In the genomic region with DNA sequence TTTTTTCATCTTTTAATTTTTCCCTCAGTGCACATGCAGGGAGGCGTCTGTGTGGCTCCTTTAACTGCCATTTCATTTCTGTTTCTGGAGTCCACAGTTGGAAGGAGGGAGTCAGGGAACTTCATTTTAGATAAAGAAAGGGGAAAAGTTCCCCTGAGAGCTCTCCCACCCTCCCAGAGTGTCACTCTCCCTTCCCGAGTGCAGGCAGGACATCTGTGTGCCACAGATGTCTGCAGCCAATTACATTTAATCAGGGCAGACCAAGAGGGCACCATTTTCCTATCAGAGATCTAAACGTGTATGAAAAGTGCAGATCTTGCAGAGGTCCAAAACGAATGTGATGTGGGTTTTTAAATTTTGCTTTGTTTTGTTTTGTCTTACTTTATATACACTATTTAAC, we compare ENCODE assay signal across 37 cellular contexts.
"Had no signal": no experiment of that assay in that cellular context is flagged by ENCODE, and none has a peak within 500 bp of the region (broad histone marks: within the 10 kb centered on the region; RNA-seq: fewer than 3 reads in every experiment).

No MANE protein-coding gene starts in this region.

- H3K9me3 Mint-ChIP-seq: activated B cell treated with CpG ODN at 0.5 μM for 24 hours; activated CD4-positive, alpha-beta memory T cell treated with anti-CD3 and anti-CD28 coated beads for 36 hours; activated naive CD8-positive, alpha-beta T cell treated with anti-CD3 and anti-CD28 coated beads for 36 hours; activated T-cell treated with anti-CD3 and anti-CD28 coated beads, Interleukin-2, amount 50 U/mL, for 72 hours; activated T-helper 17 cell treated with anti-CD3 and anti-CD28 coated beads, Interleukin-2, amount 50 U/mL, for 72 hours had no signal

- H3K36me3 Mint-ChIP-seq: activated CD4-positive, alpha-beta memory T cell treated with anti-CD3 and anti-CD28 coated beads for 36 hours; activated naive CD8-positive, alpha-beta T cell treated with anti-CD3 and anti-CD28 coated beads for 36 hours had no signal

- H3K9me3 ChIP-seq: Peyer's patch, SJSA1 had no signal

- H3K36me3 ChIP-seq: brain microvascular endothelial cell, Peyer's patch, SJSA1 had no signal

- H3K4me1 Mint-ChIP-seq: activated B cell treated with CpG ODN at 0.5 μM for 24 hours; activated naive CD8-positive, alpha-beta T cell treated with anti-CD3 and anti-CD28 coated beads for 36 hours; activated T-helper 17 cell treated with anti-CD3 and anti-CD28 coated beads, Interleukin-2, amount 50 U/mL, for 72 hours had no signal

- H3K4me3 Mint-ChIP-seq: activated B cell treated with CpG ODN at 0.5 μM for 24 hours; activated CD4-positive, alpha-beta memory T cell treated with anti-CD3 and anti-CD28 coated beads for 36 hours; activated naive CD8-positive, alpha-beta T cell treated with anti-CD3 and anti-CD28 coated beads for 36 hours; activated T-cell treated with anti-CD3 and anti-CD28 coated beads, Interleukin-2, amount 50 U/mL, for 72 hours; activated T-helper 17 cell treated with anti-CD3 and anti-CD28 coated beads, Interleukin-2, amount 50 U/mL, for 72 hours had no signal

- ATAC-seq: activated T-cell treated with anti-CD3 and anti-CD28 coated beads, Interleukin-2, amount 50 U/mL, for 72 hours; activated T-helper 17 cell treated with anti-CD3 and anti-CD28 coated beads, Interleukin-2, amount 50 U/mL, for 72 hours; PC-3 had no signal

- H3K27me3 ChIP-seq: brain microvascular endothelial cell, Peyer's patch, SJSA1 had no signal

- H3K27ac ChIP-seq: brain microvascular endothelial cell, KMS-11, Peyer's patch, SJSA1, VCaP had no signal

- H3K27ac Mint-ChIP-seq: activated B cell treated with CpG ODN at 0.5 μM for 24 hours; activated CD4-positive, alpha-beta memory T cell treated with anti-CD3 and anti-CD28 coated beads for 36 hours; activated naive CD8-positive, alpha-beta T cell treated with anti-CD3 and anti-CD28 coated beads for 36 hours; activated T-cell treated with anti-CD3 and anti-CD28 coated beads, Interleukin-2, amount 50 U/mL, for 72 hours; activated T-helper 17 cell treated with anti-CD3 and anti-CD28 coated beads, Interleukin-2, amount 50 U/mL, for 72 hours had no signal

- H3K27me3 Mint-ChIP-seq: activated naive CD8-positive, alpha-beta T cell treated with anti-CD3 and anti-CD28 coated beads for 36 hours had no signal

- DNase-seq: activated B cell treated with CpG ODN at 0.5 μM for 24 hours; activated CD4-positive, alpha-beta memory T cell treated with anti-CD3 and anti-CD28 coated beads for 36 hours; activated CD4-positive, alpha-beta T cell treated with anti-CD3 and anti-CD28 coated beads for 4 hours; activated CD4-positive, alpha-beta T cell treated with anti-CD3 and anti-CD28 coated beads, Interleukin-2, amount 50 U/mL, for 1 hour; activated CD4-positive, CD25-positive, alpha-beta regulatory T cell treated with anti-CD3 and anti-CD28 coated beads, Interleukin-2, amount 50 U/mL, for 72 hours; activated CD8-positive, alpha-beta memory T cell treated with anti-CD3 and anti-CD28 coated beads for 24 hours; activated effector memory CD4-positive, alpha-beta T cell treated with anti-CD3 and anti-CD28 coated beads, Interleukin-2, amount 50 U/mL, for 16 hours; activated naive CD4-positive, alpha-beta T cell; activated naive CD4-positive, alpha-beta T cell treated with anti-CD3 and anti-CD28 coated beads, Interleukin-2, amount 50 U/mL, for 16 hours; activated naive CD8-positive, alpha-beta T cell treated with anti-CD3 and anti-CD28 coated beads for 36 hours; activated T-cell treated with anti-CD3 and anti-CD28 coated beads, Interleukin-2, amount 50 U/mL, for 1 hour; activated T-cell treated with anti-CD3 and anti-CD28 coated beads, Interleukin-2, amount 50 U/mL, for 72 hours; amniotic stem cell; aorta; brain microvascular endothelial cell; central memory CD4-positive, alpha-beta T cell; MM.1S; MV-4-11; NCI-H1092; NCI-H1436 treated with DMSO at 0.1 percent for 48 hours; NCI-H187 treated with DMSO at 0.1 percent for 48 hours; NCI-H2081; NCI-H510A; NCI-H748 treated with DMSO at 0.1 percent for 48 hours; NK-92 treated with Interleukin-12 subunit alpha and Interleukin-12 subunit beta, amount 100 ng/mL, for 24 hours; PC-3; Peyer's patch; RPMI8226; SHP77 treated with DMSO at 0.1 percent for 48 hours; SW 1271; T-helper 1 cell; T-helper 2 cell; T-helper 9 cell had no signal

- H3K4me3 ChIP-seq: Peyer's patch, SJSA1 had no signal

- H3K4me1 ChIP-seq: Peyer's patch, SJSA1 had no signal
